ENCODE assay signal across 18 cellular contexts in genomic region chr9:126703330-126704156, GRCh38.
DNase-seq lines count a peak whose midpoint lies in the region; ATAC-seq, FAIRE-seq and TF ChIP-seq lines count a peak whose summit lies in the region.
"Had no signal": no experiment of that assay in that cellular context is flagged by ENCODE, and none has a peak within 500 bp of the region (broad histone marks: within the 10 kb centered on the region; RNA-seq: fewer than 3 reads in every experiment).

No MANE protein-coding gene starts in this region.

- H3K9me3 ChIP-seq in K562 (replicated peaks; ENCODE audit: control insufficient read depth, insufficient read depth, low read depth, low read length), result no peaks in the 10 kb centered on the region
- no peaks in the 10 kb centered on the region for H3K9me3 ChIP-seq in lower lobe of right lung
- H3K9me3 ChIP-seq: esophagus muscularis mucosa, left lung, mucosa of descending colon had no signal

- no TSS peak for BruUV-seq in K562 (replicated peaks; lab: Mats Ljungman, UMichigan)

- no peaks in the 10 kb centered on the region for H3K36me3 ChIP-seq in K562 (ENCODE audit: control insufficient read depth, insufficient read depth, low read length)
- H3K36me3 ChIP-seq in lower lobe of right lung, result no peaks in the 10 kb centered on the region
- H3K36me3 ChIP-seq in mesendoderm (ENCODE audit: control insufficient read depth, insufficient read depth, low read length), result no peaks in the 10 kb centered on the region
- H3K36me3 ChIP-seq: cardiac muscle cell, esophagus muscularis mucosa, left lung had no signal

- TF ChIP-seq POLR2A in K562 (conservative IDR thresholded peaks at IDR 0.05), result no peak

- intact Hi-C loops in K562 (cut with micrococcal nuclease), result no loop called here
- intact Hi-C loops in lower lobe of right lung (cut with DNase I), result no loop called here

- POLR2A ChIA-PET in K562 (lab: Yijun Ruan, JAX), result interaction anchor here (1.9 kb wide), 1 partner anchor 78 kb away, joined by 10 read pairs; no protein-coding TSS in a partner anchor

- TF ChIP-seq CTCF in K562 (IDR thresholded peaks at IDR 0.05 in 2 of 3, conservative IDR thresholded peaks at IDR 0.05 in 1 of 3; ENCODE audit: insufficient read depth in 2 of 3, low read depth in 1 of 3, low read length in 3 of 3) (no peak), lower lobe of right lung (IDR thresholded peaks at IDR 0.05) (no peak)

- H3K27me3 ChIP-seq in K562 (ENCODE audit: control insufficient read depth in 2 of 2, insufficient read depth in 2 of 2, low read length in 2 of 2), result peaks cover 4 to 25% of the 10 kb centered on the region in 2 experiments; a peak in 2 of 5 replicates
- peaks cover 51% of the 10 kb centered on the region for H3K27me3 ChIP-seq in lower lobe of right lung (ENCODE audit: low read depth)
- no peaks in the 10 kb centered on the region for H3K27me3 ChIP-seq in mesendoderm (ENCODE audit: insufficient read depth, low read length, poor library complexity)

- no peaks in the 10 kb centered on the region for H3K79me2 ChIP-seq in K562 (ENCODE audit: control insufficient read depth, insufficient read depth, low read length)
- no peaks in the 10 kb centered on the region for H3K79me2 ChIP-seq in mesendoderm (ENCODE audit: control insufficient read depth, insufficient read depth, low read length)

- no peak overlapping the region for H2BK5ac ChIP-seq in mesendoderm (ENCODE audit: low read length)

- H2AFZ ChIP-seq in K562 (ENCODE audit: low read depth, low read length), result no peak overlapping the region

- H3K4me1 ChIP-seq in K562 (replicated peaks in 1 of 2; ENCODE audit: control insufficient read depth in 2 of 2, insufficient read depth in 2 of 2, low read length in 2 of 2) (peaks cover 16 to 31% of the 10 kb centered on the region in 2 experiments; a peak in 4 of 5 replicates), lower lobe of right lung (peaks cover 14% of the 10 kb centered on the region), mesendoderm (ENCODE audit: control insufficient read depth, low read depth, low read length) (no peaks in the 10 kb centered on the region)

- H2AK5ac ChIP-seq in mesendoderm (ENCODE audit: low read length), result no peak overlapping the region

- H4K20me1 ChIP-seq in K562 (replicated peaks; ENCODE audit: control insufficient read depth, insufficient read depth, low read length), result peaks cover 30% of the 10 kb centered on the region

- H2BK120ac ChIP-seq in mesendoderm (ENCODE audit: low read depth, low read length), result no peak overlapping the region

- DNase-seq in activated effector memory CD4-positive, alpha-beta T cell treated with anti-CD3 and anti-CD28 coated beads, Interleukin-2, amount 50 U/mL, for 16 hours, result peak; percentile 42
- no peak for DNase-seq in activated effector memory CD4-positive, alpha-beta T cell treated with Interleukin-2 at 50 U/mL for 16 hours
- DNase-seq in K562 (ENCODE audit: extremely low read depth in 1 of 4, low spot score in 3 of 4) (no peak), lower lobe of right lung (peak; percentile 11), mesendoderm (no peak), NCI-H2227 treated with DMSO at 0.1 percent for 48 hours (lab: John Stamatoyannopoulos, UW) (no peak), ACHN (no peak)
- DNase-seq: activated CD4-positive, alpha-beta T cell treated with anti-CD3 and anti-CD28 coated beads for 4 hours; left lung; NCI-H1930; NCI-H446 treated with DMSO at 0.1 percent for 48 hours; stimulated activated CD4-positive, alpha-beta T cell treated with anti-CD3 and anti-CD28 coated beads, Interleukin-12 subunit alpha, Interleukin-12 subunit beta, amount 100 ng/mL, for 4 hours; substantia nigra had no signal

- H3K9me1 ChIP-seq in K562 (ENCODE audit: control insufficient read depth, insufficient read depth, low read length), result no peaks in the 10 kb centered on the region

- TF ChIP-seq EP300 in K562 (IDR thresholded peaks at IDR 0.05; ENCODE audit: low read length), result no peak

- no peak overlapping the region for H3K23ac ChIP-seq in mesendoderm (ENCODE audit: low read length)

- FAIRE-seq in K562 (lab: Jason Lieb, UNC), result no peak

- no peak overlapping the region for H4K8ac ChIP-seq in mesendoderm (ENCODE audit: low read depth, low read length)

- no peak overlapping the region for H4K5ac ChIP-seq in mesendoderm (ENCODE audit: low read length)

- no peak for TF ChIP-seq RAD21 in K562 (CRISPR knock-in tag; conservative IDR thresholded peaks at IDR 0.05 in 1 of 2, IDR thresholded peaks at IDR 0.05 in 1 of 2)

- H3K56ac ChIP-seq in mesendoderm (ENCODE audit: low read length), result no peak overlapping the region

- in situ Hi-C loops in K562 (cut with MboI) (no loop called here), ACHN (cut with HindIII; ENCODE audit: low pct_ligation_motif_present, low pct_unique_long_range_greater_than_20kb, low sequenced_read_pairs) (no loop called here)

- H3K18ac ChIP-seq in mesendoderm (ENCODE audit: low read length), result no peak overlapping the region

- H3K4me3 ChIP-seq in K562 (no peak overlapping the region), lower lobe of right lung (no peak overlapping the region), mesendoderm (ENCODE audit: low read length) (no peak overlapping the region)
- H3K4me3 ChIP-seq: cardiac muscle cell, esophagus muscularis mucosa, left lung, mucosa of descending colon had no signal

- H2BK15ac ChIP-seq in mesendoderm (replicated peaks; ENCODE audit: low read depth), result no peak overlapping the region

- 3% methylated on average over 13 of the region's 13 CpGs for WGBS in K562 (ENCODE audit: insufficient coverage, low coverage, missing lambda C conversion rate)
- no CpG with 5 or more reads among the region's 13 CpGs for WGBS in mesendoderm (ENCODE audit: extremely low coverage, insufficient coverage, low lambda C conversion rate)

- no peak overlapping the region for H3K4me2 ChIP-seq in K562 (ENCODE audit: insufficient read depth, low read length)
- no peak overlapping the region for H3K4me2 ChIP-seq in mesendoderm (ENCODE audit: low read length)

- H3K9ac ChIP-seq in K562 (ENCODE audit: insufficient read depth in 1 of 2, low read depth in 2 of 2, low read length in 2 of 2) (no peak overlapping the region), mesendoderm (ENCODE audit: low read length) (no peak overlapping the region)

- ATAC-seq in K562 (no peak), lower lobe of right lung (no peak)
- ATAC-seq: mucosa of descending colon had no signal

- no peak overlapping the region for H3K27ac ChIP-seq in K562 (ENCODE audit: extremely low read depth, low read depth, low read length)
- no peak overlapping the region for H3K27ac ChIP-seq in lower lobe of right lung
- peak overlapping the region; percentile 92 for H3K27ac ChIP-seq in temporal lobe (ENCODE audit: low read depth, low read length)
- no peak overlapping the region for H3K27ac ChIP-seq in mesendoderm (ENCODE audit: low read depth, low read length)
- H3K27ac ChIP-seq: C4-2B, cardiac muscle cell, esophagus muscularis mucosa, left lung had no signal

- CTCF ChIA-PET in K562 (lab: Yijun Ruan, JAX; ENCODE audit: low intra/inter-chr PET ratio), result interaction anchor here (3.7 kb wide), 1 partner anchor 77 kb away, joined by 43 read pairs; no protein-coding TSS in a partner anchor

- no peak overlapping the region for H3K4ac ChIP-seq in mesendoderm (ENCODE audit: low read depth, low read length)

- no peaks in the 10 kb centered on the region for H3K79me1 ChIP-seq in mesendoderm (ENCODE audit: low read length)

TF ChIP-seq in K562, 482 proteins besides CTCF, POLR2A, EP300 and RAD21:
- TF ChIP-seq BCOR (IDR thresholded peaks at IDR 0.05) (0 out of 2 replicates have a peak, but pooled peaks have one; percentile 27), RBM25 (IDR thresholded peaks at IDR 0.05; ENCODE audit: low read depth, low read length, severe bottlenecking) (peak; percentile 52), REST (CRISPR knock-in tag; IDR thresholded peaks at IDR 0.05; ENCODE audit: low read depth) (no peak)

Comparison
In these comparisons a context has a peak if more than half of its experiments do, and no peak if none do; other contexts are left out.
1. DNase-seq: peak in activated effector memory CD4-positive, alpha-beta T cell treated with anti-CD3 and anti-CD28 coated beads, Interleukin-2, amount 50 U/mL, for 16 hours (single experiment) and lower lobe of right lung (single experiment); none in activated effector memory CD4-positive, alpha-beta T cell treated with Interleukin-2 at 50 U/mL for 16 hours (single experiment), K562 (0 of 4), mesendoderm (single experiment), NCI-H2227 treated with DMSO at 0.1 percent for 48 hours (single experiment) and ACHN (single experiment).